Comparison of ENCODE assay signal across 1 cellular context in the genomic region with DNA sequence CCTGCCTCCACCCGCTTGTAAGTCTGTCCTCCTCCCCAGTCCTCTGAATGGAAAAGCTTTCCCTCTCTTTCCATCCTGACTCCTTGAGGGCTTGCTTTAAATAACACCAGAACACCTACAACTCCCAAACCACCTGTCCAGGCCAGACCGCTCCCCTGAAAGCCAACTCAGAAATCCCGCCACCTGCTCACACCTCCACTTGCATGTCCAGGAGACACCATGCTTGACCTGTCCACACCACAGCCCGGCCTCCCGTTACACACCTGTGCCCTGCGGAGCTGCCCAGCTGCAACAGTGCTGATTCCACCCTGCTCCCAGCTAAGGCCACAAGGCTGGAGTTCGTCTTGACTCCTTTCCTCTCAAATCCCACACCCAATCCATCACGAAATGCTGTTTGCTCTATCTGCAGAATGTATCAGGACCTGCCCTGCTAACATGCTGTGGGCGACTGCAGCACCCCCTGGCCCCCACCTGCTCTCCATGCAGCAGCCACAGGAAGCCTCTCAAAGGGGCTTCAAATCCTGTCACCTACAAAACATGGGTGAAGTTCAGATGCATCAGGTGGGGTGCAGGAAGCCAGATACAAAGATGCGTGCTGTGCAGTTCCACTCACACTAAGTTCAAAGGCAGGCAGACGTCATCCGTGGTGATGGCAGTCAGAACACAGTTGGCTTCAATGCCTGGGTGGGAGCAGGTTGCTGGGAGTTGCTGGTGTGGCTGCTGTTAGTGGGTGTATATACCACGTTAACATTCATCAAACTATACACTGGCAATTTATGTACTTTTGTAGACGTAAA.
TF ChIP-seq lines count a peak whose summit lies in the region.

No MANE protein-coding gene starts in this region.

TF ChIP-seq in HepG2, 621 proteins besides CTCF, POLR2A, EP300 and RAD21:
- TF ChIP-seq, protein P1, sequence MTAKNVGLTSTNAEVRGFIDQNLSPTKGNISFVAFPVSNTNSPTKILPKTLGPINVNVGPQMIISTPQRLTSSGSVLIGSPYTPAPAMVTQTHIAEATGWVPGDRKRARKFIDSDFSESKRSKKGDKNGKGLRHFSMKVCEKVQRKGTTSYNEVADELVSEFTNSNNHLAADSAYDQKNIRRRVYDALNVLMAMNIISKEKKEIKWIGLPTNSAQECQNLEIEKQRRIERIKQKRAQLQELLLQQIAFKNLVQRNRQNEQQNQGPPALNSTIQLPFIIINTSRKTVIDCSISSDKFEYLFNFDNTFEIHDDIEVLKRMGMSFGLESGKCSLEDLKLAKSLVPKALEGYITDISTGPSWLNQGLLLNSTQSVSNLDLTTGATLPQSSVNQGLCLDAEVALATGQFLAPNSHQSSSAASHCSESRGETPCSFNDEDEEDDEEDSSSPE (CRISPR knock-in tag; IDR thresholded peaks at IDR 0.05), result no peak
- TF ChIP-seq, protein P2, sequence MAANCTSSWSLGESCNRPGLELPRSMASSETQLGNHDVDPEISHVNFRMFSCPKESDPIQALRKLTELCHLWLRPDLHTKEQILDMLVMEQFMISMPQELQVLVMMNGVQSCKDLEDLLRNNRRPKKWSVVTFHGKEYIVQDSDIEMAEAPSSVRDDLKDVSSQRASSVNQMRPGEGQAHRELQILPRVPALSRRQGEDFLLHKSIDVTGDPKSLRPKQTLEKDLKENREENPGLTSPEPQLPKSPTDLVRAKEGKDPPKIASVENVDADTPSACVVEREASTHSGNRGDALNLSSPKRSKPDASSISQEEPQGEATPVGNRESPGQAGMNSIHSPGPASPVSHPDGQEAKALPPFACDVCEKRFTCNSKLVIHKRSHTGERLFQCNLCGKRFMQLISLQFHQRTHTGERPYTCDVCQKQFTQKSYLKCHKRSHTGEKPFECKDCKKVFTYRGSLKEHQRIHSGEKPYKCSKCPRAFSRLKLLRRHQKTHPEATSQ (CRISPR knock-in tag; IDR thresholded peaks at IDR 0.05; ENCODE audit: borderline replicate concordance), result no peak
- no peak for TF ChIP-seq HIVEP1 (CRISPR knock-in tag; IDR thresholded peaks at IDR 0.05)
- no peak for TF ChIP-seq NONO (IDR thresholded peaks at IDR 0.05)
- no peak for TF ChIP-seq NONO (CRISPR knock-in tag; conservative IDR thresholded peaks at IDR 0.05)
- no peak for TF ChIP-seq YEATS4 (CRISPR knock-in tag; IDR thresholded peaks at IDR 0.05; ENCODE audit: borderline replicate concordance)
- no peak for TF ChIP-seq SOX5 (CRISPR knock-in tag; IDR thresholded peaks at IDR 0.05; ENCODE audit: borderline replicate concordance)
- TF ChIP-seq MEIS2 (CRISPR knock-in tag; IDR thresholded peaks at IDR 0.05), result no peak
- TF ChIP-seq ZNF724P (CRISPR knock-in tag; IDR thresholded peaks at IDR 0.05; ENCODE audit: borderline replicate concordance), result no peak
- no peak for TF ChIP-seq ZNF619 (CRISPR knock-in tag; IDR thresholded peaks at IDR 0.05)
